Comparison of ENCODE assay signal across 9 cellular contexts in genomic region chr7:38367301-38367700, GRCh38.
DNase-seq lines count a peak whose midpoint lies in the region; ATAC-seq, FAIRE-seq and TF ChIP-seq lines count a peak whose summit lies in the region.
"Had no signal": no experiment of that assay in that cellular context is flagged by ENCODE, and none has a peak within 500 bp of the region (broad histone marks: within the 10 kb centered on the region; RNA-seq: fewer than 3 reads in every experiment).

No MANE protein-coding gene starts in this region.

- H3K4me3 ChIP-seq in GM12878, result no peak overlapping the region; the same call in 1 of the 2 replicates
- H3K4me3 ChIP-seq in PC-3 (ENCODE audit: low read length), result no peak overlapping the region
- H3K4me3 ChIP-seq in MG63, result no peak overlapping the region
- H3K4me3 ChIP-seq: ascending aorta had no signal

- RAD21 ChIA-PET in GM12878 (lab: Charles Lee; ENCODE audit: unreplicated experiment), result interaction anchor here (0.8 to 4.9 kb wide), 8 partner anchors 8 to 450 kb away, joined by 3 to 47 read pairs (median 4); partner anchors contain the start of gene SFRP4

- TF ChIP-seq EP300 in GM12878 (IDR thresholded peaks at IDR 0.05; ENCODE audit: borderline replicate concordance in 1 of 2, control insufficient read depth in 1 of 2, low read depth in 2 of 2, low read length in 2 of 2), result no peak

- TF ChIP-seq POLR2A in GM12891 (IDR thresholded peaks at IDR 0.05; ENCODE audit: low read depth, low read length) (no peak), GM12878 (IDR thresholded peaks at IDR 0.05; ENCODE audit: low read depth, low read length) (no peak)

- peak; percentile 73 for FAIRE-seq in GM12891 (lab: Jason Lieb, UNC)
- FAIRE-seq in GM12878 (lab: Jason Lieb, UNC), result no peak

- H3K9ac ChIP-seq in GM12878 (ENCODE audit: control insufficient read depth, insufficient read depth, low read length) (no peak overlapping the region; the same call in 1 of the 2 replicates), PC-3 (ENCODE audit: low read length) (no peak overlapping the region)

- in situ Hi-C loops in GM12878 (cut with MboI) (loop anchor here (25.0 kb wide), 1 partner anchor 1370 kb away; no protein-coding TSS in a partner anchor), G401 (cut with HindIII; ENCODE audit: low sequenced_read_pairs) (no loop called here)

- SMC1A ChIA-PET in GM12878 (lab: Charles Lee; ENCODE audit: uncharacterized antibody, unreplicated experiment), result interaction anchor here (0.7 to 5.7 kb wide), 9 partner anchors 8 to 465 kb away, joined by 3 to 48 read pairs (median 5); no protein-coding TSS in a partner anchor

- H4K20me1 ChIP-seq in GM12878 (ENCODE audit: control insufficient read depth, insufficient read depth), result no peaks in the 10 kb centered on the region
- no peaks in the 10 kb centered on the region for H4K20me1 ChIP-seq in PC-3 (ENCODE audit: low read length)

- no peak for TF ChIP-seq CTCF in GM12878 (IDR thresholded peaks at IDR 0.05 in 2 of 3, conservative IDR thresholded peaks at IDR 0.05 in 1 of 3; ENCODE audit: control insufficient read depth in 2 of 3, extremely low read depth in 1 of 3, insufficient read depth in 1 of 3, low read depth in 3 of 3, low read length in 3 of 3)
- no peak for TF ChIP-seq CTCF in PC-3 (conservative IDR thresholded peaks at IDR 0.05; ENCODE audit: low read depth, low read length)

- intact Hi-C loops in GM12878 (cut with micrococcal nuclease; ENCODE audit: unreplicated experiment), result loop anchor here (5.0 kb wide), 1 partner anchor 540 kb away; the partner anchor contains the start of gene VPS41
- intact Hi-C loops in PC-3 (cut with micrococcal nuclease), result no loop called here

- no TSS peak for BruUV-seq in GM12878 (replicated peaks; lab: Mats Ljungman, UMichigan)
- BruUV-seq in PC-3 (replicated peaks; lab: Mats Ljungman, UMichigan), result no TSS peak

- H3F3A ChIP-seq in PC-3 (ENCODE audit: low read length, unreplicated experiment), result no peaks in the 10 kb centered on the region

- DNase-seq in GM12891 (ENCODE audit: insufficient read length, low spot score) (no peak), GM12878 (ENCODE audit: low read depth, low spot score) (peak; percentile 53), globus pallidus (ENCODE audit: low spot score) (no peak), PC-3 (no peak), G401 (ENCODE audit: low spot score) (no peak), MG63 (no peak)

- POLR2A ChIA-PET in GM12878 (lab: Charles Lee) (interaction anchor here (0.6 kb wide), 2 partner anchors 381 to 1185 kb away, joined by 3 to 5 read pairs; no protein-coding TSS in a partner anchor), PC-3 (lab: Charles Lee; ENCODE audit: unreplicated experiment) (no interaction called here)

- no peaks in the 10 kb centered on the region for H3K27me3 ChIP-seq in GM12878 (replicated peaks in 1 of 2; ENCODE audit: control insufficient read depth in 2 of 2, insufficient read depth in 2 of 2, low read length in 1 of 2)
- no peaks in the 10 kb centered on the region for H3K27me3 ChIP-seq in PC-3 (ENCODE audit: low read length)
- H3K27me3 ChIP-seq in MG63, result no peaks in the 10 kb centered on the region
- H3K27me3 ChIP-seq: ascending aorta had no signal

- H3K9me3 ChIP-seq in GM12878 (replicated peaks; ENCODE audit: control insufficient read depth, insufficient read depth, low read length), result no peaks in the 10 kb centered on the region
- no peaks in the 10 kb centered on the region for H3K9me3 ChIP-seq in PC-3 (ENCODE audit: low read length)
- no peaks in the 10 kb centered on the region for H3K9me3 ChIP-seq in MG63
- H3K9me3 ChIP-seq: ascending aorta had no signal

- no peak for TF ChIP-seq RAD21 in GM12878 (IDR thresholded peaks at IDR 0.05; ENCODE audit: insufficient read depth, low read depth, low read length)

- H3K79me2 ChIP-seq in GM12878 (ENCODE audit: control insufficient read depth, insufficient read depth, low read length), result peaks cover 4% of the 10 kb centered on the region
- H3K79me2 ChIP-seq in PC-3 (ENCODE audit: low read length), result no peaks in the 10 kb centered on the region

- peaks cover 34% of the 10 kb centered on the region for H3K4me1 ChIP-seq in GM12878 (ENCODE audit: control insufficient read depth, insufficient read depth, low read length)
- H3K4me1 ChIP-seq in PC-3 (ENCODE audit: insufficient read depth, low read length), result 0 out of 2 replicates have a peak, but pooled peaks cover 3% of the 10 kb centered on the region
- H3K4me1 ChIP-seq: ascending aorta had no signal

- CTCF ChIA-PET in GM12878 (lab: Yijun Ruan, JAX), result interaction anchor here (0.8 to 11.9 kb wide), 18 partner anchors 10 to 483 kb away, joined by 3 to 247 read pairs (median 22); partner anchors contain the start of genes EPDR1 and SFRP4
- CTCF ChIA-PET in PC-3 (lab: Charles Lee), result interaction anchor here (1.1 kb wide), 1 partner anchor 22 kb away, joined by 5 read pairs; no protein-coding TSS in a partner anchor

- no peaks in the 10 kb centered on the region for H3K9me2 ChIP-seq in PC-3 (replicated peaks; ENCODE audit: low read length)

- H2AFZ ChIP-seq in GM12878 (ENCODE audit: control insufficient read depth, low read depth, low read length) (no peak overlapping the region), PC-3 (ENCODE audit: low read length) (no peak overlapping the region)

- peak; percentile 51 for ATAC-seq in GM19468 (IDR thresholded peaks at IDR 0.05; ENCODE audit: extremely low read depth, unreplicated experiment)
- ATAC-seq in HG03354 (IDR thresholded peaks at IDR 0.05; ENCODE audit: poor library complexity, severe bottlenecking, unreplicated experiment), result peak; percentile 63
- peak; percentile 79 for ATAC-seq in GM12878
- ATAC-seq in PC-3, result no peak

- H3K4me2 ChIP-seq in GM12878 (ENCODE audit: control insufficient read depth, insufficient read depth), result peak overlapping the region; percentile 63; the same call in 1 of the 2 replicates
- H3K4me2 ChIP-seq in PC-3 (ENCODE audit: low read length), result no peak overlapping the region

- H3K36me3 ChIP-seq in GM12878 (ENCODE audit: control insufficient read depth in 2 of 2, insufficient read depth in 2 of 2, low read length in 1 of 2) (no peaks in the 10 kb centered on the region), PC-3 (ENCODE audit: low read depth, low read length) (no peaks in the 10 kb centered on the region), MG63 (no peaks in the 10 kb centered on the region)
- H3K36me3 ChIP-seq: ascending aorta had no signal

- H3K27ac ChIP-seq in GM12878 (ENCODE audit: control insufficient read depth, insufficient read depth), result peak overlapping the region; percentile 38; the same call in 1 of the 2 replicates
- no peak overlapping the region for H3K27ac ChIP-seq in PC-3 (ENCODE audit: low read length)
- H3K27ac ChIP-seq: ascending aorta had no signal

TF ChIP-seq in GM12891, 5 proteins besides CTCF, POLR2A, EP300 and RAD21:
- no peak for TF ChIP-seq PAX5 (IDR thresholded peaks at IDR 0.05; ENCODE audit: insufficient read depth, low read length, severe bottlenecking)
- TF ChIP-seq SPI1 (IDR thresholded peaks at IDR 0.05; ENCODE audit: low read depth, low read length), result 0 out of 2 replicates have a peak, but pooled peaks have one; percentile 24

TF ChIP-seq in GM12878, 131 proteins besides CTCF, POLR2A, EP300 and RAD21:
- TF ChIP-seq RUNX3 (IDR thresholded peaks at IDR 0.05; ENCODE audit: low read length) (peak; percentile 55), KLF5 (IDR thresholded peaks at IDR 0.05; ENCODE audit: partially characterized antibody) (no peak), CHD2 (IDR thresholded peaks at IDR 0.05; ENCODE audit: borderline replicate concordance, low read depth, low read length) (no peak), DPF2 (IDR thresholded peaks at IDR 0.05) (0 out of 2 replicates have a peak, but pooled peaks have one; percentile 25), HDGF (IDR thresholded peaks at IDR 0.05) (no peak), E4F1 (IDR thresholded peaks at IDR 0.05; ENCODE audit: borderline replicate concordance, partially characterized antibody) (no peak), MTA2 (IDR thresholded peaks at IDR 0.05; ENCODE audit: low read depth) (peak; percentile 29; the same call in 1 of the 2 replicates)
